Comparison of ENCODE assay signal across 21 cellular contexts in genomic region chr5:133925866-133926488, GRCh38. TPM values are rescaled to one million over a fixed set of nuclear protein-coding genes. Genes with fewer than 3 reads are reported as not detected.
A peak's percentile ranks its signal among the peaks of the same experiment; 100 is the strongest.
DNase-seq lines count a peak whose midpoint lies in the region; TF ChIP-seq lines count a peak whose summit lies in the region.
"Had no signal": no experiment of that assay in that cellular context is flagged by ENCODE, and none has a peak within 500 bp of the region (broad histone marks: within the 10 kb centered on the region; RNA-seq: fewer than 3 reads in every experiment).

No MANE protein-coding gene starts in this region.

- H3K27ac ChIP-seq in BLaER1 treated with 17β-estradiol and CSF1 and Interleukin-3, amounts not matched to agents 10 nM and 100 nM: no peak overlapping the region
- peak overlapping the region; percentile 69 for H3K27ac ChIP-seq in VCaP
- no peak overlapping the region for H3K27ac ChIP-seq in right atrium auricular region
- H3K27ac ChIP-seq: ascending aorta, esophagus squamous epithelium, upper lobe of right lung had no signal

- in situ Hi-C loops in KBM-7 (cut with MboI; ENCODE audit: low pct_unique_long_range_greater_than_20kb, low sequenced_read_pairs) (no loop called here), ACHN (cut with HindIII; ENCODE audit: low pct_ligation_motif_present, low pct_unique_long_range_greater_than_20kb, low sequenced_read_pairs) (no loop called here)

- H3K4me1 ChIP-seq in BLaER1 treated with 17β-estradiol and CSF1 and Interleukin-3, amounts not matched to agents 10 nM and 100 nM: peaks cover 27 to 67% (median 60%) of the 10 kb centered on the region in 10 experiments
- no peaks in the 10 kb centered on the region for H3K4me1 ChIP-seq in right atrium auricular region
- H3K4me1 ChIP-seq: esophagus squamous epithelium, upper lobe of right lung had no signal

- H3K4me2 ChIP-seq in BLaER1 treated with 17β-estradiol and CSF1 and Interleukin-3, amounts not matched to agents 10 nM and 100 nM: peak overlapping the region in 8 of 11 experiments; percentile 43 to 98 (median 64); a peak in 10 of 22 replicates

- H3K36me3 ChIP-seq in BLaER1 treated with 17β-estradiol and CSF1 and Interleukin-3, amounts not matched to agents 10 nM and 100 nM: no peaks in the 10 kb centered on the region
- H3K36me3 ChIP-seq in right atrium auricular region: no peaks in the 10 kb centered on the region
- H3K36me3 ChIP-seq: ascending aorta, esophagus squamous epithelium, upper lobe of right lung had no signal

- peak; percentile 94 for DNase-seq in KBM-7
- DNase-seq in kidney tubule cell (ENCODE audit: low spot score): peak; percentile 80
- no peak for DNase-seq in activated CD8-positive, alpha-beta memory T cell treated with anti-CD3 and anti-CD28 coated beads, Interleukin-2, amount 50 U/mL, for 4 hours
- no peak for DNase-seq in ACHN
- DNase-seq in activated effector memory CD4-positive, alpha-beta T cell treated with anti-CD3 and anti-CD28 coated beads, Interleukin-2, amount 50 U/mL, for 16 hours: no peak
- no peak for DNase-seq in right atrium auricular region (ENCODE audit: low spot score)
- DNase-seq: activated CD8-positive, alpha-beta T cell treated with anti-CD3 and anti-CD28 coated beads for 36 hours; activated T-cell treated with anti-CD3 and anti-CD28 coated beads, Interleukin-2, amount 50 U/mL, for 4 hours; effector CD8-positive, alpha-beta T cell; esophagus squamous epithelium; midbrain; nephron progenitor cell; Right ventricle myocardium superior; small intestine; stimulated activated CD4-positive, alpha-beta T cell treated with anti-CD3 and anti-CD28 coated beads, Interleukin-2, amount 100 ng/mL, for 48 hours; upper lobe of right lung had no signal

- no peaks in the 10 kb centered on the region for H3K9me3 ChIP-seq in BLaER1 treated with 17β-estradiol and CSF1 and Interleukin-3, amounts not matched to agents 10 nM and 100 nM (replicated peaks in 1 of 11)
- no peaks in the 10 kb centered on the region for H3K9me3 ChIP-seq in right atrium auricular region
- H3K9me3 ChIP-seq: A549, ascending aorta, esophagus squamous epithelium, upper lobe of right lung had no signal

- no peak overlapping the region for H3K4me3 ChIP-seq in BLaER1 treated with 17β-estradiol and CSF1 and Interleukin-3, amounts not matched to agents 10 nM and 100 nM
- H3K4me3 ChIP-seq in right atrium auricular region: no peak overlapping the region
- H3K4me3 ChIP-seq: A549, ascending aorta, esophagus squamous epithelium, GM12878, upper lobe of right lung had no signal

- H4K20me1 ChIP-seq in BLaER1 treated with 17β-estradiol and CSF1 and Interleukin-3, amounts not matched to agents 10 nM and 100 nM: no peaks in the 10 kb centered on the region

- TF ChIP-seq CTCF in VCaP (conservative IDR thresholded peaks at IDR 0.05): no peak
- TF ChIP-seq CTCF in right atrium auricular region (IDR thresholded peaks at IDR 0.05): no peak

- H3K9ac ChIP-seq in BLaER1 treated with 17β-estradiol and CSF1 and Interleukin-3, amounts not matched to agents 10 nM and 100 nM: no peak overlapping the region

- H3K27me3 ChIP-seq in BLaER1 treated with 17β-estradiol and CSF1 and Interleukin-3, amounts not matched to agents 10 nM and 100 nM: peaks cover 0 to 13% (median 0%) of the 10 kb centered on the region in 11 experiments; a peak in 3 of 22 replicates
- H3K27me3 ChIP-seq in right atrium auricular region: no peaks in the 10 kb centered on the region
- H3K27me3 ChIP-seq: ascending aorta, upper lobe of right lung had no signal

RNA-seq across cellular contexts. Expression of gene C5orf15, which starts 42.4 kb away (rescaled TPM):
- 10 to 100 TPM; 32.6 to 59.8 TPM for total RNA-seq in right atrium auricular region

Comparison
In these comparisons a context has a peak if more than half of its experiments do, and no peak if none do; other contexts are left out.
1. DNase-seq: peak in KBM-7 (single experiment) and kidney tubule cell (single experiment); none in activated CD8-positive, alpha-beta memory T cell treated with anti-CD3 and anti-CD28 coated beads, Interleukin-2, amount 50 U/mL, for 4 hours (single experiment), ACHN (single experiment), activated effector memory CD4-positive, alpha-beta T cell treated with anti-CD3 and anti-CD28 coated beads, Interleukin-2, amount 50 U/mL, for 16 hours (single experiment) and right atrium auricular region (single experiment).